27 cellular contexts compared by ENCODE assay signal in genomic region chr7:2363283-2363682, GRCh38.
"Had no signal": no experiment of that assay in that cellular context is flagged by ENCODE, and none has a peak within 500 bp of the region (broad histone marks: within the 10 kb centered on the region; RNA-seq: fewer than 3 reads in every experiment).

No MANE protein-coding gene starts in this region.

- ATAC-seq: activated CD8-positive, alpha-beta T cell treated with anti-CD3 and anti-CD28 coated beads for 36 hours; activated naive CD8-positive, alpha-beta T cell treated with anti-CD3 and anti-CD28 coated beads, Interleukin-2, amount 50 U/mL, for 24 hours; body of pancreas; WTC11 had no signal

- H3K4me3 Mint-ChIP-seq: activated CD8-positive, alpha-beta T cell treated with anti-CD3 and anti-CD28 coated beads for 36 hours; activated naive CD4-positive, alpha-beta T cell treated with anti-CD3 and anti-CD28 coated beads for 36 hours; activated naive CD8-positive, alpha-beta T cell treated with anti-CD3 and anti-CD28 coated beads for 36 hours; activated naive CD8-positive, alpha-beta T cell treated with anti-CD3 and anti-CD28 coated beads, Interleukin-2, amount 50 U/mL, for 24 hours; activated T-helper 1 cell treated with anti-CD3 and anti-CD28 coated beads, Interleukin-12 subunit alpha, Interleukin-12 subunit beta, Interleukin-2, Interleukin-4 antibody, amounts not matched to agents 30 ng/mL and 10 ng/mL and 1 ng/mL, durations not matched to agents 14 hours and 24 hours and 36 hours; effector memory CD8-positive, alpha-beta T cell; WTC11 had no signal

- DNase-seq: activated CD4-positive, alpha-beta T cell treated with anti-CD3 and anti-CD28 coated beads for 1 hour; activated CD4-positive, alpha-beta T cell treated with anti-CD3 and anti-CD28 coated beads for 4 hours; activated CD4-positive, alpha-beta T cell treated with anti-CD3 and anti-CD28 coated beads, Interleukin-2, amount 50 U/mL, for 1 hour; activated CD4-positive, alpha-beta T cell treated with anti-CD3 and anti-CD28 coated beads, Interleukin-2, amount 50 U/mL, for 48 hours; activated CD8-positive, alpha-beta memory T cell treated with anti-CD3 and anti-CD28 coated beads for 24 hours; activated CD8-positive, alpha-beta T cell treated with anti-CD3 and anti-CD28 coated beads for 36 hours; activated effector memory CD4-positive, alpha-beta T cell treated with anti-CD3 and anti-CD28 coated beads, Interleukin-2, amount 50 U/mL, for 16 hours; activated naive CD4-positive, alpha-beta T cell treated with anti-CD3 and anti-CD28 coated beads for 36 hours; activated naive CD8-positive, alpha-beta T cell treated with anti-CD3 and anti-CD28 coated beads for 36 hours; activated naive CD8-positive, alpha-beta T cell treated with anti-CD3 and anti-CD28 coated beads, Interleukin-2, amount 50 U/mL, for 24 hours; activated T-cell treated with anti-CD3 and anti-CD28 coated beads, Interleukin-2, amount 50 U/mL, for 1 hour; activated T-cell treated with anti-CD3 and anti-CD28 coated beads, Interleukin-2, amount 50 U/mL, for 48 hours; adrenal gland; amygdala; aorta; body of pancreas; caudate nucleus; cortex of kidney; dermis blood vessel endothelial cell; effector CD4-positive, alpha-beta T cell; effector memory CD8-positive, alpha-beta T cell; esophagus squamous epithelium; T-helper 2 cell had no signal

- H3K27me3 Mint-ChIP-seq: activated CD8-positive, alpha-beta T cell treated with anti-CD3 and anti-CD28 coated beads for 36 hours; activated naive CD4-positive, alpha-beta T cell treated with anti-CD3 and anti-CD28 coated beads, Interleukin-2, amount 50 U/mL, for 24 hours; activated naive CD8-positive, alpha-beta T cell treated with anti-CD3 and anti-CD28 coated beads for 36 hours; activated naive CD8-positive, alpha-beta T cell treated with anti-CD3 and anti-CD28 coated beads, Interleukin-2, amount 50 U/mL, for 24 hours; effector memory CD8-positive, alpha-beta T cell had no signal

- H3K9me3 Mint-ChIP-seq: activated CD8-positive, alpha-beta T cell treated with anti-CD3 and anti-CD28 coated beads for 36 hours; activated naive CD4-positive, alpha-beta T cell treated with anti-CD3 and anti-CD28 coated beads for 36 hours; activated naive CD4-positive, alpha-beta T cell treated with anti-CD3 and anti-CD28 coated beads, Interleukin-2, amount 50 U/mL, for 24 hours; activated naive CD8-positive, alpha-beta T cell treated with anti-CD3 and anti-CD28 coated beads for 36 hours; activated naive CD8-positive, alpha-beta T cell treated with anti-CD3 and anti-CD28 coated beads, Interleukin-2, amount 50 U/mL, for 24 hours; activated T-helper 1 cell treated with anti-CD3 and anti-CD28 coated beads, Interleukin-12 subunit alpha, Interleukin-12 subunit beta, Interleukin-2, Interleukin-4 antibody, amounts not matched to agents 30 ng/mL and 10 ng/mL and 1 ng/mL, durations not matched to agents 14 hours and 24 hours and 36 hours; activated T-helper 2 cell treated with anti-CD3 and anti-CD28 coated beads, Interferon-gamma antibody, Interleukin-2, Interleukin-4, amounts not matched to agents 10 μg/mL and 5 μg/mL and 100 μg/mL, durations not matched to agents 14 hours and 24 hours and 36 hours; effector memory CD8-positive, alpha-beta T cell; WTC11 had no signal

- H3K27ac Mint-ChIP-seq: activated CD8-positive, alpha-beta T cell treated with anti-CD3 and anti-CD28 coated beads for 36 hours; activated naive CD4-positive, alpha-beta T cell treated with anti-CD3 and anti-CD28 coated beads, Interleukin-2, amount 50 U/mL, for 24 hours; activated naive CD8-positive, alpha-beta T cell treated with anti-CD3 and anti-CD28 coated beads for 36 hours; activated T-helper 1 cell treated with anti-CD3 and anti-CD28 coated beads, Interleukin-12 subunit alpha, Interleukin-12 subunit beta, Interleukin-2, Interleukin-4 antibody, amounts not matched to agents 30 ng/mL and 10 ng/mL and 1 ng/mL, durations not matched to agents 14 hours and 24 hours and 36 hours; activated T-helper 2 cell treated with anti-CD3 and anti-CD28 coated beads, Interferon-gamma antibody, Interleukin-2, Interleukin-4, amounts not matched to agents 10 μg/mL and 5 μg/mL and 100 μg/mL, durations not matched to agents 14 hours and 24 hours and 36 hours; effector memory CD8-positive, alpha-beta T cell; WTC11 had no signal
